10 cellular contexts compared by ENCODE assay signal in the genomic region with DNA sequence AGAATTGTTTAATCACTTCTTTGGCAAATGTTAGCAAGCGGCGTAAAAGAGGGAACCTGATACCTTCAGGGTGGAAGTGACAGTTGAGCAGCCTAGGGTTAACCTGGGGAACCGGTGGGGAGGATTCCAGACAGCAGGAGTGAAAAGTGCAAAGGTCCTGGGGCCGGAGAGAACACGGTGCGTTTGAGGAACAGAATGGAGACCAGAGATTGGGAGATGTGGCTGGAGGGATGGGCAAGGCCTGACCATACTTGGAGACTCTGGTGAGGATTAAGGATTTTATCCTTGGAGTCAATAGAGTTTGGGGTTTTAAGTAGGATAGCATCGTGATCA. TPM values are rescaled to one million over a fixed set of nuclear protein-coding genes. Genes with fewer than 3 reads are reported as not detected.
A peak's percentile ranks its signal among the peaks of the same experiment; 100 is the strongest.
DNase-seq lines count a peak whose midpoint lies in the region; ATAC-seq, FAIRE-seq and TF ChIP-seq lines count a peak whose summit lies in the region.
"Had no signal": no experiment of that assay in that cellular context is flagged by ENCODE, and none has a peak within 500 bp of the region (broad histone marks: within the 10 kb centered on the region; RNA-seq: fewer than 3 reads in every experiment).

No MANE protein-coding gene starts in this region.

- no peak overlapping the region for H4K8ac ChIP-seq in H1 (ENCODE audit: extremely low read depth, insufficient read depth, low read length)

- 90% methylated on average over 7 of the region's 7 CpGs; no CpG with 5 or more reads in 1 of the 2 experiments for WGBS in H1 (ENCODE audit: extremely low coverage in 1 of 2, insufficient coverage in 1 of 2, insufficient read length in 1 of 2, insufficient replicate concordance in 2 of 2, low coverage in 1 of 2, low lambda C conversion rate in 2 of 2, missing lambda C conversion rate in 1 of 2), 2 experiments
- 53% methylated on average over 7 of the region's 7 CpGs for WGBS in suprapubic skin

- no peak overlapping the region for H3K14ac ChIP-seq in H1 (ENCODE audit: insufficient read length)

- peaks cover 0 to 12% of the 10 kb centered on the region in 2 experiments; a peak in 2 of 4 replicates for H3K79me2 ChIP-seq in H1 (ENCODE audit: control insufficient read depth in 1 of 2, insufficient read depth in 2 of 2, low read length in 2 of 2)

- peak overlapping the region; percentile 6 for H3K4ac ChIP-seq in H1 (replicated peaks; ENCODE audit: insufficient read length, low read depth, low read length)

- CTCF ChIA-PET in H1 (lab: Charles Lee; ENCODE audit: partially characterized antibody): no interaction called here

- H3K23me2 ChIP-seq in H1 (ENCODE audit: low read depth, low read length): peaks cover 13% of the 10 kb centered on the region

- no peaks in the 10 kb centered on the region for H3K79me1 ChIP-seq in H1 (ENCODE audit: low read depth, low read length)

- H3K9me3 ChIP-seq in H1 (ENCODE audit: insufficient read depth in 2 of 2, low read depth in 1 of 2, low read length in 1 of 2) (no peaks in the 10 kb centered on the region), suprapubic skin (no peaks in the 10 kb centered on the region)

- H3K4me2 ChIP-seq in H1 (ENCODE audit: insufficient read depth in 1 of 2, low read depth in 2 of 2, low read length in 2 of 2): peak overlapping the region; percentile 62 to 68

- no peak for TF ChIP-seq RAD21 in H1 (IDR thresholded peaks at IDR 0.05 in 1 of 2, conservative IDR thresholded peaks at IDR 0.05 in 1 of 2; ENCODE audit: low read depth in 2 of 2, low read length in 2 of 2)

- H3K4me3 Mint-ChIP-seq in CD14-positive monocyte (peak overlapping the region; percentile 88 to 97), nephron (peak overlapping the region; percentile 89 to 91 (median 89))

- ATAC-seq in GM21360 (IDR thresholded peaks at IDR 0.05; ENCODE audit: unreplicated experiment): no peak

- H3K4me3 ChIP-seq in H1 (ENCODE audit: extremely low read depth in 1 of 4, insufficient read depth in 2 of 4, low read depth in 3 of 4, low read length in 4 of 4) (peak overlapping the region; percentile 37 to 75 (median 64); a peak in 5 of 8 replicates), suprapubic skin (no peak overlapping the region)

- TF ChIP-seq EP300 in H1 (IDR thresholded peaks at IDR 0.05; ENCODE audit: borderline replicate concordance in 1 of 2, low read depth in 2 of 2, low read length in 2 of 2) (no peak), suprapubic skin (IDR thresholded peaks at IDR 0.05) (no peak)

- no peak overlapping the region for H3K18ac ChIP-seq in H1 (ENCODE audit: extremely low read depth, low read length)

- H3K36me3 ChIP-seq in H1 (ENCODE audit: control insufficient read depth in 2 of 4, insufficient read depth in 4 of 4, low read length in 3 of 4) (no peaks in the 10 kb centered on the region; a peak in 1 of 8 replicates), suprapubic skin (peaks cover 4% of the 10 kb centered on the region)

- no peak overlapping the region for H4K5ac ChIP-seq in H1 (ENCODE audit: insufficient read length, low read depth, low read length)

- H2AFZ ChIP-seq in H1 (ENCODE audit: low read length): peak overlapping the region; percentile 1; the same call in 1 of the 2 replicates

- H2BK5ac ChIP-seq in H1 (ENCODE audit: low read depth, low read length): no peak overlapping the region

- H3K36me3 Mint-ChIP-seq in CD14-positive monocyte (peaks cover 0 to 11% of the 10 kb centered on the region in 2 donors), nephron (ENCODE audit: low read depth) (no peaks in the 10 kb centered on the region)

- peak overlapping the region in 4 of 7 donors; percentile 47 to 96 (median 78) for H3K27ac Mint-ChIP-seq in CD14-positive monocyte
- peak overlapping the region in 2 of 3 experiments; percentile 28 to 91 for H3K27ac Mint-ChIP-seq in nephron

- no peak overlapping the region for H3K56ac ChIP-seq in H1 (replicated peaks; ENCODE audit: insufficient read length, low read depth, low read length)

- H4K91ac ChIP-seq in H1 (replicated peaks; ENCODE audit: insufficient read length, low read length): no peak overlapping the region

- H2AK5ac ChIP-seq in H1 (ENCODE audit: low read depth, low read length): no peak overlapping the region

- no peak overlapping the region for H2BK15ac ChIP-seq in H1 (ENCODE audit: low read length)

- no peak overlapping the region for H2BK20ac ChIP-seq in H1 (ENCODE audit: low read length)

- no peak for DNase-seq in CD14-positive monocyte (ENCODE audit: low spot score)
- DNase-seq in NCI-H69 (lab: John Stamatoyannopoulos, UW): peak; percentile 44
- no peak for DNase-seq in H1 (ENCODE audit: low read depth in 1 of 2, low spot score in 2 of 2)
- no peak for DNase-seq in activated CD4-positive, CD25-positive, alpha-beta regulatory T cell treated with anti-CD3 and anti-CD28 coated beads, Interleukin-2, amount 50 U/mL, for 72 hours
- no peak for DNase-seq in suprapubic skin (ENCODE audit: low spot score in 2 of 2)
- no peak for DNase-seq in DMS53 (lab: John Stamatoyannopoulos, UW)

- FAIRE-seq in H1 (lab: Jason Lieb, UNC): no peak
- FAIRE-seq: bronchial epithelial cell had no signal

- H3K27me3 ChIP-seq in H1 (replicated peaks in 1 of 4; ENCODE audit: control insufficient read depth in 3 of 4, extremely low read depth in 1 of 4, insufficient read depth in 3 of 4, low read length in 3 of 4): no peaks in the 10 kb centered on the region
- H3K27me3 ChIP-seq in suprapubic skin: no peaks in the 10 kb centered on the region

- H3K27me3 Mint-ChIP-seq in CD14-positive monocyte (ENCODE audit: low read depth in 3 of 3): peaks cover 1 to 5% (median 2%) of the 10 kb centered on the region in 3 donors
- peaks cover 4% of the 10 kb centered on the region for H3K27me3 Mint-ChIP-seq in nephron (ENCODE audit: low read depth)

- H3K4me1 Mint-ChIP-seq in CD14-positive monocyte (peaks cover 34% of the 10 kb centered on the region), nephron (peaks cover 19% of the 10 kb centered on the region)

- H3K23ac ChIP-seq in H1 (ENCODE audit: insufficient read length): no peak overlapping the region

- intact Hi-C loops in CD14-positive monocyte (cut with micrococcal nuclease): loop anchor here (2.0 to 5.0 kb wide), 2 partner anchors 32 to 33 kb away; a partner anchor contains a TSS

- no peak overlapping the region for H3K27ac ChIP-seq in H1 (ENCODE audit: low read depth, low read length)
- H3K27ac ChIP-seq in suprapubic skin: no peak overlapping the region

- H2BK12ac ChIP-seq in H1 (ENCODE audit: low read depth, low read length): no peak overlapping the region

- TF ChIP-seq POLR2A in H1 (IDR thresholded peaks at IDR 0.05; ENCODE audit: control extremely low read depth in 1 of 2, low read depth in 2 of 2, low read length in 2 of 2) (no peak), suprapubic skin (IDR thresholded peaks at IDR 0.05) (no peak)

- no peaks in the 10 kb centered on the region for H4K20me1 ChIP-seq in H1 (replicated peaks in 1 of 2; ENCODE audit: control insufficient read depth in 1 of 2, insufficient read depth in 2 of 2, low read length in 2 of 2)

- H3K9me3 Mint-ChIP-seq in CD14-positive monocyte (peaks cover 0 to 1% (median 0%) of the 10 kb centered on the region in 7 donors), nephron (no peaks in the 10 kb centered on the region)

- POLR2A ChIA-PET in H1 (lab: Charles Lee; ENCODE audit: partially characterized antibody): interaction anchor here (1.0 to 1.6 kb wide), 2 partner anchors 33 to 60 kb away, joined by 4 to 8 read pairs; a partner anchor contains a TSS

- H3K4me1 ChIP-seq in H1 (replicated peaks in 1 of 4; ENCODE audit: control insufficient read depth in 3 of 4, insufficient read depth in 4 of 4, low read length in 3 of 4) (peaks cover 0 to 3% (median 1%) of the 10 kb centered on the region in 4 experiments; a peak in 2 of 7 replicates), suprapubic skin (peaks cover 35% of the 10 kb centered on the region)

- H3K9ac ChIP-seq in H1 (replicated peaks in 1 of 4; ENCODE audit: extremely low read depth in 1 of 4, low read depth in 3 of 4, low read length in 3 of 4): no peak overlapping the region

- TF ChIP-seq CTCF in CD14-positive monocyte (IDR thresholded peaks at IDR 0.05): no peak
- no peak for TF ChIP-seq CTCF in H1 (IDR thresholded peaks at IDR 0.05; ENCODE audit: control extremely low read depth in 1 of 3, insufficient read depth in 1 of 3, low read depth in 1 of 3, low read length in 3 of 3)
- TF ChIP-seq CTCF in nephron (IDR thresholded peaks at IDR 0.05; ENCODE audit: unreplicated experiment in 3 of 3): no peak
- no peak for TF ChIP-seq CTCF in suprapubic skin (IDR thresholded peaks at IDR 0.05)

- H2BK120ac ChIP-seq in H1 (replicated peaks; ENCODE audit: low read depth, low read length): no peak overlapping the region

RNA-seq across cellular contexts. Expression of a gene that starts 2.3 kb away (rescaled TPM):
- polyA plus RNA-seq in CD14-positive monocyte (1 to 10 TPM; 2.4 to 5.2 TPM), H1 (2011; rRNA removed) (10.3 and 11.8 TPM in 2 replicates)
- total RNA-seq in H1 (2021; fragmentation: NEBNext Ultra II Directional; extraction: Animal tissue kit (Norgen Biotek cat#: 25700)): 10.4 and 13.4 TPM in 2 replicates
- 9.9 TPM for polyA plus RNA-seq in H1 (2011; cell fraction: cytosol; rRNA removed)
- 12.8 TPM for polyA plus RNA-seq in H1 (2011; cell fraction: nucleus; rRNA removed)
- 4.6 to 9.2 TPM (median 7.7 TPM) in 4 replicates for polyA plus RNA-seq in H1 (2012, experiment 1 of 2)
- 7.0 TPM for polyA plus RNA-seq in H1 (2012, experiment 2 of 2)
- 5.9 TPM for polyA plus RNA-seq in H1 (2013, experiment 1 of 2)
- 5.5 TPM for polyA plus RNA-seq in H1 (2013, experiment 2 of 2)
- polyA minus RNA-seq in H1 (2011; rRNA and poly(A)+ RNA removed): 8.3 and 9.7 TPM in 2 replicates
- 8.7 TPM for polyA minus RNA-seq in H1 (2011; cell fraction: cytosol; rRNA and poly(A)+ RNA removed)
- 12.6 TPM for polyA minus RNA-seq in H1 (2011; cell fraction: nucleus; rRNA and poly(A)+ RNA removed)
- 10 to 100 TPM in 2 of 4 donors, 1 to 10 TPM in 2; 7.9 to 17.6 (median 12.4) TPM for total RNA-seq in suprapubic skin

RNA-seq across cellular contexts. Expression of a gene that starts 18.9 kb away (rescaled TPM):
- polyA plus RNA-seq in CD14-positive monocyte (not detected), H1 (2011; rRNA removed) (0.08 and 0.24 TPM in 2 replicates)
- not detected in 2 replicates for total RNA-seq in H1 (2021; fragmentation: NEBNext Ultra II Directional; extraction: Animal tissue kit (Norgen Biotek cat#: 25700))
- polyA plus RNA-seq in H1 (2011; cell fraction: cytosol; rRNA removed): 0.27 TPM
- 1.8 TPM for polyA plus RNA-seq in H1 (2011; cell fraction: nucleus; rRNA removed)
- 0.31 TPM in 1 of 4 replicates, not detected in the others for polyA plus RNA-seq in H1 (2012, experiment 1 of 2)
- polyA plus RNA-seq in H1 (2012, experiment 2 of 2): not detected
- polyA plus RNA-seq in H1 (2013, experiment 1 of 2): 0.39 TPM
- 0.31 TPM for polyA plus RNA-seq in H1 (2013, experiment 2 of 2)
- not detected in 2 replicates for polyA minus RNA-seq in H1 (2011; rRNA and poly(A)+ RNA removed)
- not detected for polyA minus RNA-seq in H1 (2011; cell fraction: cytosol; rRNA and poly(A)+ RNA removed)
- polyA minus RNA-seq in H1 (2011; cell fraction: nucleus; rRNA and poly(A)+ RNA removed): not detected
- total RNA-seq in suprapubic skin: not detected
- total RNA-seq: bronchial epithelial cell, sciatic nerve had no signal

RNA-seq across cellular contexts. Expression of a gene that starts 25.9 kb away (rescaled TPM):
- polyA plus RNA-seq in CD14-positive monocyte (not detected), H1 (2011; rRNA removed) (not detected in 2 replicates)
- not detected in 2 replicates for total RNA-seq in H1 (2021; fragmentation: NEBNext Ultra II Directional; extraction: Animal tissue kit (Norgen Biotek cat#: 25700))
- not detected for polyA plus RNA-seq in H1 (2011; cell fraction: cytosol; rRNA removed)
- polyA plus RNA-seq in H1 (2011; cell fraction: nucleus; rRNA removed): 0.73 TPM
- 0.84 to 1.9 TPM (median 1.3 TPM) in 3 of 4 replicates, not detected in the other for polyA plus RNA-seq in H1 (2012, experiment 1 of 2)
- polyA plus RNA-seq in H1 (2012, experiment 2 of 2): 7.6 TPM
- 1.1 TPM for polyA plus RNA-seq in H1 (2013, experiment 1 of 2)
- polyA plus RNA-seq in H1 (2013, experiment 2 of 2): 0.53 TPM
- polyA minus RNA-seq in H1 (2011; rRNA and poly(A)+ RNA removed): not detected in 2 replicates
- polyA minus RNA-seq in H1 (2011; cell fraction: cytosol; rRNA and poly(A)+ RNA removed): not detected
- not detected for polyA minus RNA-seq in H1 (2011; cell fraction: nucleus; rRNA and poly(A)+ RNA removed)
- 10 to 100 TPM in 3 of 4 donors, not detected in 1; 10.1 to 20.9 (median 18.7) TPM for total RNA-seq in suprapubic skin
- total RNA-seq: sciatic nerve had no signal

RNA-seq across cellular contexts. Expression of a gene that starts 33.2 kb away (rescaled TPM):
- 10 to 100 TPM; 40.9 to 54.4 TPM for polyA plus RNA-seq in CD14-positive monocyte
- total RNA-seq in H1 (2021; fragmentation: NEBNext Ultra II Directional; extraction: Animal tissue kit (Norgen Biotek cat#: 25700)): 27.4 and 29.9 TPM in 2 replicates
- polyA plus RNA-seq in H1 (2011; rRNA removed): 68.4 and 95.2 TPM in 2 replicates
- polyA plus RNA-seq in H1 (2011; cell fraction: cytosol; rRNA removed): 63.2 TPM
- 94.1 TPM for polyA plus RNA-seq in H1 (2011; cell fraction: nucleus; rRNA removed)
- 27.1 to 42.0 TPM (median 38.4 TPM) in 4 replicates for polyA plus RNA-seq in H1 (2012, experiment 1 of 2)
- 28.0 TPM for polyA plus RNA-seq in H1 (2012, experiment 2 of 2)
- polyA plus RNA-seq in H1 (2013, experiment 1 of 2): 32.4 TPM
- polyA plus RNA-seq in H1 (2013, experiment 2 of 2): 30.8 TPM
- polyA minus RNA-seq in H1 (2011; rRNA and poly(A)+ RNA removed): 15.0 and 18.9 TPM in 2 replicates
- 20.2 TPM for polyA minus RNA-seq in H1 (2011; cell fraction: cytosol; rRNA and poly(A)+ RNA removed)
- 20.7 TPM for polyA minus RNA-seq in H1 (2011; cell fraction: nucleus; rRNA and poly(A)+ RNA removed)
- 10 to 100 TPM in 3 of 4 donors, 1 to 10 TPM in 1; 9.8 to 16.1 (median 12.2) TPM for total RNA-seq in suprapubic skin

RNA-seq across cellular contexts. Expression of a gene that starts 34.9 kb away (rescaled TPM):
- polyA plus RNA-seq in CD14-positive monocyte (under 1 TPM in 1 of 2 donors, not detected in 1; 0.36 TPM), H1 (2011; rRNA removed) (0.39 and 0.58 TPM in 2 replicates)
- total RNA-seq in H1 (2021; fragmentation: NEBNext Ultra II Directional; extraction: Animal tissue kit (Norgen Biotek cat#: 25700)): 0.17 TPM in 1 of 2 replicates, not detected in the other
- 0.35 TPM for polyA plus RNA-seq in H1 (2011; cell fraction: cytosol; rRNA removed)
- polyA plus RNA-seq in H1 (2011; cell fraction: nucleus; rRNA removed): 0.58 TPM
- polyA plus RNA-seq in H1 (2012, experiment 1 of 2): 0.13 to 0.75 TPM (median 0.35 TPM) in 4 replicates
- polyA plus RNA-seq in H1 (2012, experiment 2 of 2): 0.25 TPM
- 0.24 TPM for polyA plus RNA-seq in H1 (2013, experiment 1 of 2)
- 0.15 TPM for polyA plus RNA-seq in H1 (2013, experiment 2 of 2)
- 0.28 TPM in 1 of 2 replicates, not detected in the other for polyA minus RNA-seq in H1 (2011; rRNA and poly(A)+ RNA removed)
- not detected for polyA minus RNA-seq in H1 (2011; cell fraction: cytosol; rRNA and poly(A)+ RNA removed)
- 0.50 TPM for polyA minus RNA-seq in H1 (2011; cell fraction: nucleus; rRNA and poly(A)+ RNA removed)
- 1 to 10 TPM in 2 of 4 donors, under 1 TPM in 1, not detected in 1; 0.36 to 1.7 (median 1.4) TPM for total RNA-seq in suprapubic skin
